ENCODE assay signal across 17 cellular contexts in the genomic region with DNA sequence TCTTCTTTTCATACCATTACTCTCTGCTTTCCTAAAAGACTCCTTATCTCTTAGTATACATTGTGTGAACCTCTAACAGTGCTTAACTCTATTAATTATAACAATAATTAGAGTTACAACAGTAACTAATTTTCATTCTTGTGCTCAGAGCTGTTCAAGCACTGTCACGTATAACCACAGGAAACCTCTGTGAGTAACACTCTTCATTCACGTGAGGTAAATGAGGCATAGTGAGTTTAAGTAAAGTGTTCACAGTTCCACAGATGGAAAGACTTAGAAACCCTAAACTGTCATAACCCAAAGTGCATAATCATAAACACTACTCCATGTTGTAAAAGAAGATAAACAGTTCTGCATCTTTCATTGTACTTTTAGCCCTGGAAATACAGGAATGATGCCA.
A peak's percentile ranks its signal among the peaks of the same experiment; 100 is the strongest.
DNase-seq lines count a peak whose midpoint lies in the region; ATAC-seq, FAIRE-seq and TF ChIP-seq lines count a peak whose summit lies in the region.
"Had no signal": no experiment of that assay in that cellular context is flagged by ENCODE, and none has a peak within 500 bp of the region (broad histone marks: within the 10 kb centered on the region; RNA-seq: fewer than 3 reads in every experiment).

No MANE protein-coding gene starts in this region.

- no peak overlapping the region for H3K4me3 Mint-ChIP-seq in natural killer cell
- H3K4me3 Mint-ChIP-seq in natural killer cell treated with Interleukin-12 subunit alpha and Interleukin-12 subunit beta and Interleukin-15 and Interleukin-18, amount 100 ng/mL, for 72 hours, result no peak overlapping the region
- H3K4me3 Mint-ChIP-seq: CD4-positive, CD25-positive, alpha-beta regulatory T cell had no signal

- H3K4me3 ChIP-seq in astrocyte of the cerebellum (ENCODE audit: low read depth, low read length), result no peak overlapping the region
- H3K4me3 ChIP-seq in epithelial cell of esophagus (ENCODE audit: low read length), result no peak overlapping the region
- no peak overlapping the region for H3K4me3 ChIP-seq in small intestine (ENCODE audit: low read depth in 1 of 2, low read length in 2 of 2)
- H3K4me3 ChIP-seq: BLaER1 treated with 17β-estradiol and CSF1 and Interleukin-3, amounts not matched to agents 10 nM and 100 nM had no signal

- no peak for FAIRE-seq in small intestine (lab: Jason Lieb, UNC)
- FAIRE-seq: GM12891, GM19239, H54 had no signal

- intact Hi-C loops in natural killer cell (cut with micrococcal nuclease), result no loop called here

- no peaks in the 10 kb centered on the region for H3K36me3 Mint-ChIP-seq in natural killer cell
- no peaks in the 10 kb centered on the region for H3K36me3 Mint-ChIP-seq in natural killer cell treated with Interleukin-12 subunit alpha and Interleukin-12 subunit beta and Interleukin-15 and Interleukin-18, amount 100 ng/mL, for 72 hours
- H3K36me3 Mint-ChIP-seq: CD4-positive, CD25-positive, alpha-beta regulatory T cell had no signal

- in situ Hi-C loops in astrocyte of the cerebellum (cut with HindIII; ENCODE audit: low sequenced_read_pairs), result no loop called here

- no peak for TF ChIP-seq CTCF in natural killer cell (IDR thresholded peaks at IDR 0.05)
- TF ChIP-seq CTCF in astrocyte of the cerebellum (IDR thresholded peaks at IDR 0.05; ENCODE audit: low read depth, low read length, missing control alignments), result no peak
- TF ChIP-seq CTCF in epithelial cell of esophagus (IDR thresholded peaks at IDR 0.05; ENCODE audit: insufficient read depth, low read depth, low read length, missing control alignments), result no peak

- no peaks in the 10 kb centered on the region for H3K27me3 Mint-ChIP-seq in natural killer cell (ENCODE audit: low read depth in 2 of 2)
- no peaks in the 10 kb centered on the region for H3K27me3 Mint-ChIP-seq in natural killer cell treated with Interleukin-12 subunit alpha and Interleukin-12 subunit beta and Interleukin-15 and Interleukin-18, amount 100 ng/mL, for 72 hours
- H3K27me3 Mint-ChIP-seq: CD4-positive, CD25-positive, alpha-beta regulatory T cell had no signal

- no peak overlapping the region for H3K27ac ChIP-seq in small intestine (ENCODE audit: low read depth in 1 of 2, low read length in 1 of 2)
- H3K27ac ChIP-seq: BLaER1 treated with 17β-estradiol and CSF1 and Interleukin-3, amounts not matched to agents 10 nM and 100 nM had no signal

- 47 to 84% (median 72%) methylated on average over 2 of the region's 2 CpGs for WGBS in small intestine, 3 donors

- H3K9me3 ChIP-seq in small intestine (ENCODE audit: control insufficient read depth, low read depth), result no peaks in the 10 kb centered on the region
- H3K9me3 ChIP-seq: BLaER1 treated with 17β-estradiol and CSF1 and Interleukin-3, amounts not matched to agents 10 nM and 100 nM had no signal

- no peaks in the 10 kb centered on the region for H3K4me1 ChIP-seq in small intestine (ENCODE audit: control insufficient read depth in 2 of 2, insufficient read depth in 1 of 2, low read depth in 1 of 2, low read length in 1 of 2)
- H3K4me1 ChIP-seq: BLaER1 treated with 17β-estradiol and CSF1 and Interleukin-3, amounts not matched to agents 10 nM and 100 nM had no signal

- no peaks in the 10 kb centered on the region for H3K4me1 Mint-ChIP-seq in natural killer cell
- peaks cover 0 to 4% of the 10 kb centered on the region in 2 donors for H3K4me1 Mint-ChIP-seq in natural killer cell treated with Interleukin-12 subunit alpha and Interleukin-12 subunit beta and Interleukin-15 and Interleukin-18, amount 100 ng/mL, for 72 hours (ENCODE audit: low read depth in 2 of 2)

- ATAC-seq in natural killer cell, result peak in 2 of 3 donors; percentile 46 to 63
- no peak for ATAC-seq in natural killer cell treated with Interleukin-12 subunit alpha and Interleukin-12 subunit beta and Interleukin-15 and Interleukin-18, amount 100 ng/mL, for 72 hours
- no peak for ATAC-seq in HG02678 (IDR thresholded peaks at IDR 0.05; ENCODE audit: unreplicated experiment)

- H3K27me3 ChIP-seq in small intestine (ENCODE audit: control insufficient read depth in 2 of 2, insufficient read depth in 2 of 2, low read length in 2 of 2), result no peaks in the 10 kb centered on the region
- H3K27me3 ChIP-seq: BLaER1 treated with 17β-estradiol and CSF1 and Interleukin-3, amounts not matched to agents 10 nM and 100 nM had no signal

- H3K27ac Mint-ChIP-seq in natural killer cell, result no peak overlapping the region
- H3K27ac Mint-ChIP-seq in natural killer cell treated with Interleukin-12 subunit alpha and Interleukin-12 subunit beta and Interleukin-15 and Interleukin-18, amount 100 ng/mL, for 72 hours, result no peak overlapping the region
- H3K27ac Mint-ChIP-seq: CD4-positive, CD25-positive, alpha-beta regulatory T cell had no signal

- H3K36me3 ChIP-seq in small intestine (ENCODE audit: control insufficient read depth in 2 of 2, insufficient read depth in 2 of 2, low read length in 2 of 2), result no peaks in the 10 kb centered on the region
- H3K36me3 ChIP-seq: BLaER1 treated with 17β-estradiol and CSF1 and Interleukin-3, amounts not matched to agents 10 nM and 100 nM had no signal

- DNase-seq in natural killer cell (no peak), astrocyte of the cerebellum (ENCODE audit: low read depth) (peak; percentile 8), epithelial cell of esophagus (ENCODE audit: low read depth) (peak; percentile 41), renal cortical epithelial cell (ENCODE audit: low read depth) (peak; percentile 13), small intestine (no peak), cerebellar cortex (ENCODE audit: low spot score) (no peak)
- DNase-seq in natural killer cell treated with Interleukin-12 subunit alpha and Interleukin-12 subunit beta and Interleukin-15 and Interleukin-18, amount 100 ng/mL, for 72 hours (ENCODE audit: low spot score), result no peak
- DNase-seq: 8988T; AML-193; CD4-positive, CD25-positive, alpha-beta regulatory T cell; DMS79 treated with DMSO at 0.1 percent for 48 hours; EL had no signal

- peaks cover 0 to 2% of the 10 kb centered on the region in 2 donors for H3K9me3 Mint-ChIP-seq in natural killer cell
- H3K9me3 Mint-ChIP-seq in natural killer cell treated with Interleukin-12 subunit alpha and Interleukin-12 subunit beta and Interleukin-15 and Interleukin-18, amount 100 ng/mL, for 72 hours, result peaks cover 8% of the 10 kb centered on the region

Comparison
In these comparisons a context has a peak if more than half of its experiments do, and no peak if none do; other contexts are left out.
1. ATAC-seq: peak in natural killer cell (2 of 3); none in natural killer cell treated with Interleukin-12 subunit alpha and Interleukin-12 subunit beta and Interleukin-15 and Interleukin-18, amount 100 ng/mL, for 72 hours (0 of 2) and HG02678 (single experiment).
2. DNase-seq: peak in astrocyte of the cerebellum (single experiment), epithelial cell of esophagus (single experiment) and renal cortical epithelial cell (single experiment); none in natural killer cell (single experiment), natural killer cell treated with Interleukin-12 subunit alpha and Interleukin-12 subunit beta and Interleukin-15 and Interleukin-18, amount 100 ng/mL, for 72 hours (single experiment), small intestine (single experiment) and cerebellar cortex (single experiment).